In genomic region chr14:100909439-100909838, GRCh38 we compare ENCODE assay signal across 9 cellular contexts. TPM values are rescaled to one million over a fixed set of nuclear protein-coding genes. Genes with fewer than 3 reads are reported as not detected.
"Had no signal": no experiment of that assay in that cellular context is flagged by ENCODE, and none has a peak within 500 bp of the region (broad histone marks: within the 10 kb centered on the region; RNA-seq: fewer than 3 reads in every experiment).

No MANE protein-coding gene starts in this region.

- FAIRE-seq: HepG2, HTR-8/SVneo, K562 had no signal

- H3K36me3 Mint-ChIP-seq: IgD-negative memory B cell had no signal

- H3K27ac ChIP-seq: HL-60 had no signal

- H3K4me3 ChIP-seq: K562 had no signal

- H3K4me1 Mint-ChIP-seq: IgD-negative memory B cell had no signal

- H3K9me3 Mint-ChIP-seq: IgD-negative memory B cell had no signal

- H3K4me3 Mint-ChIP-seq: IgD-negative memory B cell had no signal

- DNase-seq: IMR-90, KBM-7, KG1 had no signal

RNA-seq across cellular contexts. Expression of gene RTL1, which starts 5.9 kb away (rescaled TPM):
- total RNA-seq: HepG2, HT-29, IMR-90, K562 had no signal
- polyA plus RNA-seq: HepG2, IgD-negative memory B cell, IMR-90, K562 had no signal
